Comparison of ENCODE assay signal across 31 cellular contexts in genomic region chr21:29387598-29387997, GRCh38.
"Had no signal": no experiment of that assay in that cellular context is flagged by ENCODE, and none has a peak within 500 bp of the region (broad histone marks: within the 10 kb centered on the region; RNA-seq: fewer than 3 reads in every experiment).

No MANE protein-coding gene starts in this region.

- H3K4me3 ChIP-seq: MG63 had no signal

- H3K27me3 ChIP-seq: MG63 had no signal

- DNase-seq: Karpas-422, Kasumi-1, MG63, MM.1S, MV-4-11, NCI-H1048, NCI-H1092, NCI-H1092 treated with DMSO at 0.1 percent for 48 hours, NCI-H1105, NCI-H1105 treated with DMSO at 0.1 percent for 48 hours, NCI-H1417 treated with DMSO at 0.1 percent for 48 hours, NCI-H1436, NCI-H1436 treated with DMSO at 0.1 percent for 48 hours, NCI-H1694, NCI-H1694 treated with DMSO at 0.1 percent for 48 hours, NCI-H187, NCI-H187 treated with DMSO at 0.1 percent for 48 hours, NCI-H1930, NCI-H2029 treated with DMSO at 0.1 percent for 48 hours, NCI-H2081 treated with DMSO at 0.1 percent for 48 hours, NCI-H2107, NCI-H2171, NCI-H2171 treated with DMSO at 0.1 percent for 48 hours, NCI-H2227 treated with DMSO at 0.1 percent for 48 hours, NCI-H226, NCI-H345, NCI-H446, NCI-H446 treated with DMSO at 0.1 percent for 48 hours, NCI-H510A, NCI-H510A treated with DMSO at 0.1 percent for 48 hours, NCI-H524 had no signal

- H3K9me3 ChIP-seq: MG63 had no signal
